Comparison of ENCODE assay signal across 8 cellular contexts in the genomic region with DNA sequence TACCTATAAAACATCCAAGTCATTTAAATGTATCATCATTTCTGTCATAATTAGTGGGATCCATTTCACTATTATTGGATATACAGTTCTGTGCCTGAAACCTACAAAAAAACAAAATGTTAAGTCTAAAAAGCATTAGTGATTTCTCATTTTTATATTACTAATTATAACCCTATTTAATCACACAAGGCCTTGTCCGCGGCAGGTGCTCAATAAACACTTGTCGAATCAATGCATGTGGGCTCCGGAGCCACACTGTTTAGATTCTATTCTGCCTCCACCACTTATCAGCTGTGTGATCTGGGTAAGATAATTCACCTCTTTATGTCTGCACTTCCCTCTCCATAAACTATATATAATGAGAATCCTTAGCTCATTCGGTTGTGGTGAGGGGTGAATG. TPM values are rescaled to one million over a fixed set of nuclear protein-coding genes. Genes with fewer than 3 reads are reported as not detected.
DNase-seq lines count a peak whose midpoint lies in the region; ATAC-seq, FAIRE-seq and TF ChIP-seq lines count a peak whose summit lies in the region.
"Not testable (repeated sequence)": the region's sequence is repeated elsewhere in the genome, so short reads cannot be mapped to it uniquely, and the experiment has no call there.

A gene (minus strand): TSS at position 101 of the 400 bp plus-strand sequence. CDS start 378 bp downstream, outside the sequence.

- not testable (repeated sequence) for DNase-seq in A673 (ENCODE audit: low spot score); NCI-H460 (ENCODE audit: extremely low read depth, low read depth); activated CD8-positive, alpha-beta T cell treated with anti-CD3 and anti-CD28 coated beads for 36 hours; breast epithelium (ENCODE audit: low spot score in 2 of 2); frontal cortex (ENCODE audit: low spot score in 2 of 2); osteoblast (ENCODE audit: insufficient read length, low spot score, missing footprints); testis

- not testable (repeated sequence) for H3K4me3 ChIP-seq in A673 (ENCODE audit: low read depth, low read length, poor library complexity, severe bottlenecking); breast epithelium; liver (ENCODE audit: low read depth in 1 of 3, low read length in 3 of 3); osteoblast (ENCODE audit: insufficient read depth, low read length); testis

- not testable (repeated sequence) for BruUV-seq in A673 (replicated peaks; lab: Mats Ljungman, UMichigan)

- not testable (repeated sequence) for H3K36me3 Mint-ChIP-seq in activated CD8-positive, alpha-beta T cell treated with anti-CD3 and anti-CD28 coated beads for 36 hours (ENCODE audit: low read depth)

- not testable (repeated sequence) for TF ChIP-seq POLR2A in breast epithelium (IDR thresholded peaks at IDR 0.05); testis (IDR thresholded peaks at IDR 0.05)

- not testable (repeated sequence) for H3K9ac ChIP-seq in liver (ENCODE audit: low read depth in 1 of 2, low read length in 2 of 2)

- CTCF ChIA-PET in A673 (lab: Charles Lee); activated CD8-positive, alpha-beta T cell treated with anti-CD3 and anti-CD28 coated beads for 36 hours (lab: Charles Lee): not testable (repeated sequence)

- not testable (repeated sequence) for FAIRE-seq in frontal cortex (lab: Jason Lieb, UNC)

- not testable (repeated sequence) for ATAC-seq in activated CD8-positive, alpha-beta T cell treated with anti-CD3 and anti-CD28 coated beads for 36 hours

- H2AFZ ChIP-seq in osteoblast (ENCODE audit: low read length) = not testable (repeated sequence)

- not testable (repeated sequence) for H3K79me2 ChIP-seq in osteoblast (ENCODE audit: insufficient read depth, low read length)

- not testable (repeated sequence) for H3K27me3 Mint-ChIP-seq in activated CD8-positive, alpha-beta T cell treated with anti-CD3 and anti-CD28 coated beads for 36 hours

- intact Hi-C loops in A673 (cut with micrococcal nuclease; ENCODE audit: unreplicated experiment); activated CD8-positive, alpha-beta T cell treated with anti-CD3 and anti-CD28 coated beads for 36 hours (cut with micrococcal nuclease); breast epithelium (cut with DNase I; ENCODE audit: low total_unique reads); testis (cut with DNase I; ENCODE audit: low total_unique reads): not testable (repeated sequence)

- not testable (repeated sequence) for TF ChIP-seq RAD21 in liver (IDR thresholded peaks at IDR 0.05)

- TF ChIP-seq CTCF in A673 (conservative IDR thresholded peaks at IDR 0.05; ENCODE audit: low read depth, low read length); activated CD8-positive, alpha-beta T cell treated with anti-CD3 and anti-CD28 coated beads for 36 hours (IDR thresholded peaks at IDR 0.05); breast epithelium (IDR thresholded peaks at IDR 0.05); liver (IDR thresholded peaks at IDR 0.05; ENCODE audit: low read depth, low read length, missing input control); osteoblast (IDR thresholded peaks at IDR 0.05; ENCODE audit: extremely low read depth, low read depth, low read length); testis (IDR thresholded peaks at IDR 0.05): not testable (repeated sequence)

- not testable (repeated sequence) for H3K9me3 Mint-ChIP-seq in activated CD8-positive, alpha-beta T cell treated with anti-CD3 and anti-CD28 coated beads for 36 hours

- not testable (repeated sequence) for H3K9me3 ChIP-seq in A673 (ENCODE audit: low read depth, low read length, poor library complexity, severe bottlenecking); breast epithelium; liver (ENCODE audit: control insufficient read depth in 4 of 4, low read length in 3 of 4); osteoblast (ENCODE audit: low read depth, low read length); testis

- H3K4me2 ChIP-seq in osteoblast (ENCODE audit: insufficient read depth, low read length) = not testable (repeated sequence)

- H3K36me3 ChIP-seq in A673 (ENCODE audit: insufficient read depth, low read length, poor library complexity, severe bottlenecking); breast epithelium; liver (ENCODE audit: control insufficient read depth in 4 of 4, insufficient read depth in 3 of 4, low read depth in 1 of 4, low read length in 3 of 4); osteoblast (ENCODE audit: insufficient read depth, low read length); testis (ENCODE audit: low read depth, missing control alignments): not testable (repeated sequence)

- not testable (repeated sequence) for H3K27ac Mint-ChIP-seq in activated CD8-positive, alpha-beta T cell treated with anti-CD3 and anti-CD28 coated beads for 36 hours

- H3K27me3 ChIP-seq in A673 (replicated peaks; ENCODE audit: insufficient read depth, low read depth, low read length, poor library complexity); breast epithelium; liver (ENCODE audit: control insufficient read depth in 4 of 4, insufficient read depth in 4 of 4, low read length in 3 of 4); osteoblast (ENCODE audit: insufficient read depth, low read length); testis: not testable (repeated sequence)

- not testable (repeated sequence) for H3K27ac ChIP-seq in A673 (ENCODE audit: low read depth, low read length, poor library complexity, severe bottlenecking); breast epithelium; liver (ENCODE audit: low read depth in 1 of 2, low read length in 2 of 2); osteoblast (ENCODE audit: low read depth, low read length); testis

- POLR2A ChIA-PET in A673 (lab: Charles Lee; ENCODE audit: low non-redundant PET); activated CD8-positive, alpha-beta T cell treated with anti-CD3 and anti-CD28 coated beads for 36 hours (lab: Charles Lee): not testable (repeated sequence)

- not testable (repeated sequence) for H3K4me1 Mint-ChIP-seq in activated CD8-positive, alpha-beta T cell treated with anti-CD3 and anti-CD28 coated beads for 36 hours (ENCODE audit: low read depth)

- no CpG with 5 or more reads among the region's 5 CpGs for WGBS in liver
- whole genome bisulfite sequencing in testis, 2 donors = no CpG with 5 or more reads among the region's 5 CpGs

- not testable (repeated sequence) for H3K4me1 ChIP-seq in A673 (ENCODE audit: insufficient read depth, low read length, poor library complexity, severe bottlenecking); breast epithelium; liver (ENCODE audit: control insufficient read depth in 4 of 4, insufficient read depth in 4 of 4, low read length in 3 of 4); osteoblast (ENCODE audit: insufficient read depth, low read length); testis

- not testable (repeated sequence) for H4K20me1 ChIP-seq in osteoblast (ENCODE audit: insufficient read depth, low read length)

- not testable (repeated sequence) for H3K4me3 Mint-ChIP-seq in activated CD8-positive, alpha-beta T cell treated with anti-CD3 and anti-CD28 coated beads for 36 hours

RNA-seq across cellular contexts. Expression of the gene that starts here (rescaled TPM):
- total RNA-seq in A673 (2021) (159 and 163 TPM in 2 replicates), breast epithelium (100 to 1,000 TPM in 1 of 3 donors, 10 to 100 TPM in 2; 70.4 to 110 (median 96.8) TPM), frontal cortex (38.3 TPM), liver (10 to 100 TPM; 44.0 to 49.4 TPM), osteoblast (42.7 and 77.5 TPM in 2 replicates), testis (100 to 1,000 TPM; 160 to 179 TPM)
- total RNA-seq in NCI-H460 (2014; rRNA removed; shearing (Covaris generic)) = 17.4 and 26.2 TPM in 2 replicates
- 10.5 and 15.8 TPM in 2 replicates for polyA plus RNA-seq in NCI-H460 (2014; cell fraction: nucleus; rRNA removed)
- 100 to 1,000 TPM; 115 to 121 TPM for total RNA-seq in activated CD8-positive, alpha-beta T cell treated with anti-CD3 and anti-CD28 coated beads for 36 hours
- polyA plus RNA-seq in liver (10 to 100 TPM in 1 of 2 donors, 1 to 10 TPM in 1; 2.6 to 23.8 TPM), testis (ENCODE audit: insufficient read depth, low read depth, low replicate concordance) (73.0 TPM)
